1 cellular context compared by ENCODE assay signal in genomic region chr4:37653601-37654000, GRCh38.
TF ChIP-seq lines count a peak whose summit lies in the region.

No MANE protein-coding gene starts in this region.

TF ChIP-seq in GM23338, 12 proteins besides CTCF, POLR2A, EP300 and RAD21 (continued from another document):
- TF ChIP-seq ZNF462 (CRISPR knock-in tag; IDR thresholded peaks at IDR 0.05) (no peak), STAT1 (IDR thresholded peaks at IDR 0.05; ENCODE audit: unreplicated experiment) (no peak), NANOG (IDR thresholded peaks at IDR 0.05; ENCODE audit: borderline replicate concordance) (peak; percentile 55; the same call in 1 of the 2 replicates), POLR2AphosphoS5 (IDR thresholded peaks at IDR 0.05; ENCODE audit: low read depth) (no peak), ZNF331 (CRISPR knock-in tag; IDR thresholded peaks at IDR 0.05; ENCODE audit: low read depth) (no peak)
TF ChIP-seq in GM23338: peak in this region for 2.
